ENCODE assay signal across 8 cellular contexts in genomic region chr17:60720763-60721531, GRCh38. TPM values are rescaled to one million over a fixed set of nuclear protein-coding genes. Genes with fewer than 3 reads are reported as not detected.
DNase-seq lines count a peak whose midpoint lies in the region; TF ChIP-seq lines count a peak whose summit lies in the region.

No MANE protein-coding gene starts in this region.

- no peak overlapping the region for H2AFZ ChIP-seq in OCI-LY1 (ENCODE audit: low read length)

- TF ChIP-seq POLR2A in adrenal gland (IDR thresholded peaks at IDR 0.05) = no peak

- H3K4me1 ChIP-seq in OCI-LY1 (ENCODE audit: insufficient read depth, low read length, severe bottlenecking) = no peaks in the 10 kb centered on the region
- no peaks in the 10 kb centered on the region for H3K4me1 ChIP-seq in adrenal gland (replicated peaks in 1 of 2)
- H3K4me1 ChIP-seq in right atrium auricular region = no peaks in the 10 kb centered on the region

- H3K27me3 ChIP-seq in OCI-LY1 (ENCODE audit: insufficient read depth, low read length) (no peaks in the 10 kb centered on the region), adrenal gland (no peaks in the 10 kb centered on the region), right atrium auricular region (no peaks in the 10 kb centered on the region), MG63 (no peaks in the 10 kb centered on the region)

- no peak overlapping the region for H3K27ac ChIP-seq in OCI-LY1 (ENCODE audit: low read depth, low read length, poor library complexity, severe bottlenecking)
- H3K27ac ChIP-seq in adrenal gland = no peak overlapping the region
- H3K27ac ChIP-seq in right atrium auricular region = no peak overlapping the region

- no peaks in the 10 kb centered on the region for H4K20me1 ChIP-seq in OCI-LY1 (ENCODE audit: insufficient read depth, low read length)

- in situ Hi-C loops in G401 (cut with HindIII; ENCODE audit: low sequenced_read_pairs) = no loop called here

- TF ChIP-seq CTCF in OCI-LY1 (IDR thresholded peaks at IDR 0.05; ENCODE audit: low read length) (peak; percentile 66), adrenal gland (IDR thresholded peaks at IDR 0.05) (peak; percentile 72 to 91 (median 78)), right atrium auricular region (IDR thresholded peaks at IDR 0.05) (peak; percentile 72 to 91)

- H3K4me3 ChIP-seq in Jurkat, Clone E6-1 (ENCODE audit: low read length) = no peak overlapping the region
- H3K4me3 ChIP-seq in OCI-LY1 (ENCODE audit: low read depth, low read length, poor library complexity, severe bottlenecking) = no peak overlapping the region
- H3K4me3 ChIP-seq in adrenal gland = no peak overlapping the region
- H3K4me3 ChIP-seq in right atrium auricular region = no peak overlapping the region
- no peak overlapping the region for H3K4me3 ChIP-seq in MG63

- H3K9me2 ChIP-seq in OCI-LY1 (ENCODE audit: low read depth, low read length) = no peaks in the 10 kb centered on the region

- WGBS in adrenal gland, 4 donors = 38 to 42% (median 41%) methylated on average over 5 of the region's 5 CpGs

- DNase-seq in G401 (ENCODE audit: low spot score) (peak; percentile 60), adrenal gland (peak in 6 of 7 donors; percentile 43 to 66 (median 51)), right atrium auricular region (ENCODE audit: low spot score) (no peak), retina (peak; percentile 70), MG63 (no peak)
- DNase-seq in Jurkat, Clone E6-1 (ENCODE audit: low read depth, low spot score) = peak; percentile 66
- no peak for DNase-seq in activated CD4-positive, CD25-positive, alpha-beta regulatory T cell treated with anti-CD3 and anti-CD28 coated beads, Interleukin-2, amount 50 U/mL, for 72 hours

- H3K9ac ChIP-seq in OCI-LY1 (ENCODE audit: low read length) = no peak overlapping the region

- H3K36me3 ChIP-seq in OCI-LY1 (ENCODE audit: insufficient read depth, low read length) (no peaks in the 10 kb centered on the region), adrenal gland (replicated peaks in 1 of 2) (no peaks in the 10 kb centered on the region), right atrium auricular region (no peaks in the 10 kb centered on the region), MG63 (no peaks in the 10 kb centered on the region)

- intact Hi-C loops in adrenal gland (cut with DNase I) = loop anchor here in 1 of 2 donors (5.0 kb wide), 1 partner anchor 671 kb away; no protein-coding TSS in a partner anchor

- H3K4me2 ChIP-seq in OCI-LY1 (ENCODE audit: low read length) = no peak overlapping the region

- H3K79me2 ChIP-seq in OCI-LY1 (ENCODE audit: insufficient read depth, low read length) = no peaks in the 10 kb centered on the region

- no peaks in the 10 kb centered on the region for H3F3A ChIP-seq in OCI-LY1 (ENCODE audit: insufficient read depth, low read length)

- H3K9me3 ChIP-seq in OCI-LY1 (ENCODE audit: low read length) (no peaks in the 10 kb centered on the region), adrenal gland (replicated peaks in 1 of 3) (no peaks in the 10 kb centered on the region), right atrium auricular region (no peaks in the 10 kb centered on the region), MG63 (no peaks in the 10 kb centered on the region)

RNA-seq across cellular contexts. Expression of gene BCAS3, which starts 43.3 kb away (rescaled TPM):
- total RNA-seq in G401 (2014; rRNA removed; shearing (Covaris generic)) = 6.0 and 13.1 TPM in 2 replicates
- polyA plus RNA-seq in Jurkat, Clone E6-1 (2012; ENCODE audit: insufficient read depth, insufficient read length) = 7.9 TPM
- 100 to 1,000 TPM in 1 of 8 donors, 10 to 100 TPM in 7; 21.6 to 105 (median 38.8) TPM for total RNA-seq in adrenal gland
- 10 to 100 TPM in 2 of 3 donors, 1 to 10 TPM in 1; 9.4 to 15.9 (median 10.6) TPM for polyA plus RNA-seq in adrenal gland
- 10 to 100 TPM; 12.0 to 15.6 TPM for total RNA-seq in right atrium auricular region
- 12.2 and 33.4 TPM in 2 replicates for total RNA-seq in MG63 (2014; rRNA removed; shearing (Covaris generic); ENCODE audit: low replicate concordance)

Comparison
In these comparisons a context has a peak if more than half of its experiments do, and no peak if none do; other contexts are left out.
1. DNase-seq: peak in G401 (single experiment), Jurkat, Clone E6-1 (single experiment), adrenal gland (6 of 7) and retina (single experiment); none in right atrium auricular region (single experiment), activated CD4-positive, CD25-positive, alpha-beta regulatory T cell treated with anti-CD3 and anti-CD28 coated beads, Interleukin-2, amount 50 U/mL, for 72 hours (single experiment) and MG63 (single experiment).
2. Peak in every context shown above with its lines, with median percentiles within 50 percentile points of each other: CTCF ChIP-seq.